30 cellular contexts compared by ENCODE assay signal in genomic region chr12:109703684-109704083, GRCh38. TPM values are rescaled to one million over a fixed set of nuclear protein-coding genes. Genes with fewer than 3 reads are reported as not detected.
"Had no signal": no experiment of that assay in that cellular context is flagged by ENCODE, and none has a peak within 500 bp of the region (broad histone marks: within the 10 kb centered on the region; RNA-seq: fewer than 3 reads in every experiment).

No MANE protein-coding gene starts in this region.

- H3K4me3 ChIP-seq: adrenal gland, body of pancreas, colonic mucosa, esophagus squamous epithelium, gastroesophageal sphincter, heart right ventricle had no signal

- H3K36me3 ChIP-seq: adrenal gland, colonic mucosa, esophagus squamous epithelium, gastroesophageal sphincter, heart right ventricle had no signal

- H3K27ac ChIP-seq: adrenal gland, body of pancreas, colonic mucosa, epithelial cell of prostate, esophagus squamous epithelium, gastroesophageal sphincter, heart right ventricle had no signal

- H3K9me3 ChIP-seq: adrenal gland, body of pancreas, colonic mucosa, esophagus squamous epithelium, gastroesophageal sphincter, heart right ventricle had no signal

- DNase-seq: activated CD4-positive, alpha-beta memory T cell treated with anti-CD3 and anti-CD28 coated beads for 36 hours; activated CD4-positive, alpha-beta T cell treated with anti-CD3 and anti-CD28 coated beads for 36 hours; activated CD4-positive, alpha-beta T cell treated with anti-CD3 and anti-CD28 coated beads, Interleukin-2, amount 10 ng/mL, durations not matched to agents 24 days and 14 days; activated CD4-positive, CD25-positive, alpha-beta regulatory T cell; activated CD4-positive, CD25-positive, alpha-beta regulatory T cell treated with anti-CD3 and anti-CD28 coated beads, Interleukin-2, amount 50 U/mL, for 72 hours; activated CD8-positive, alpha-beta memory T cell treated with anti-CD3 and anti-CD28 coated beads, Interleukin-2, amount 10 ng/mL, durations not matched to agents 7 days and 5 days; activated CD8-positive, alpha-beta memory T cell treated with anti-CD3 and anti-CD28 coated beads, Interleukin-2, amount 50 U/mL, for 4 hours; activated CD8-positive, alpha-beta T cell treated with anti-CD3 and anti-CD28 coated beads, Interleukin-2, amount 10 ng/mL, durations not matched to agents 7 days and 5 days; activated effector memory CD4-positive, alpha-beta T cell treated with anti-CD3 and anti-CD28 coated beads, Interleukin-2, amount 50 U/mL, for 16 hours; activated naive CD4-positive, alpha-beta T cell treated with anti-CD3 and anti-CD28 coated beads for 36 hours; activated naive CD8-positive, alpha-beta T cell treated with anti-CD3 and anti-CD28 coated beads for 36 hours; activated naive CD8-positive, alpha-beta T cell treated with anti-CD3 and anti-CD28 coated beads, Interleukin-2, amount 50 U/mL, for 24 hours; activated T-cell treated with anti-CD3 and anti-CD28 coated beads, Interleukin-2, amount 50 U/mL, for 1 hour; activated T-cell treated with anti-CD3 and anti-CD28 coated beads, Interleukin-2, amount 50 U/mL, for 48 hours; adrenal gland; amygdala; aorta; body of pancreas; caudate nucleus; colonic mucosa; effector CD8-positive, alpha-beta T cell; esophagus squamous epithelium; foreskin melanocyte; heart right ventricle; T-helper 17 cell had no signal

- ATAC-seq: activated CD4-positive, alpha-beta T cell treated with anti-CD3 and anti-CD28 coated beads for 36 hours; activated CD8-positive, alpha-beta memory T cell treated with anti-CD3 and anti-CD28 coated beads, Interleukin-2, amount 10 ng/mL, durations not matched to agents 7 days and 5 days; activated CD8-positive, alpha-beta T cell treated with anti-CD3 and anti-CD28 coated beads, Interleukin-2, amount 10 ng/mL, durations not matched to agents 7 days and 5 days; activated naive CD8-positive, alpha-beta T cell treated with anti-CD3 and anti-CD28 coated beads, Interleukin-2, amount 50 U/mL, for 24 hours; body of pancreas; gastroesophageal sphincter; T-helper 17 cell had no signal

- FAIRE-seq: endometrium, endothelial cell of umbilical vein had no signal

- H3K27me3 ChIP-seq: adrenal gland, body of pancreas, colonic mucosa had no signal

- H3K4me1 ChIP-seq: colonic mucosa, esophagus squamous epithelium, gastroesophageal sphincter, heart right ventricle had no signal

RNA-seq across cellular contexts. Expression of gene FAM222A, which starts 9.9 kb away (rescaled TPM):
- total RNA-seq: fibroblast of lung had no signal
